In the genomic region with DNA sequence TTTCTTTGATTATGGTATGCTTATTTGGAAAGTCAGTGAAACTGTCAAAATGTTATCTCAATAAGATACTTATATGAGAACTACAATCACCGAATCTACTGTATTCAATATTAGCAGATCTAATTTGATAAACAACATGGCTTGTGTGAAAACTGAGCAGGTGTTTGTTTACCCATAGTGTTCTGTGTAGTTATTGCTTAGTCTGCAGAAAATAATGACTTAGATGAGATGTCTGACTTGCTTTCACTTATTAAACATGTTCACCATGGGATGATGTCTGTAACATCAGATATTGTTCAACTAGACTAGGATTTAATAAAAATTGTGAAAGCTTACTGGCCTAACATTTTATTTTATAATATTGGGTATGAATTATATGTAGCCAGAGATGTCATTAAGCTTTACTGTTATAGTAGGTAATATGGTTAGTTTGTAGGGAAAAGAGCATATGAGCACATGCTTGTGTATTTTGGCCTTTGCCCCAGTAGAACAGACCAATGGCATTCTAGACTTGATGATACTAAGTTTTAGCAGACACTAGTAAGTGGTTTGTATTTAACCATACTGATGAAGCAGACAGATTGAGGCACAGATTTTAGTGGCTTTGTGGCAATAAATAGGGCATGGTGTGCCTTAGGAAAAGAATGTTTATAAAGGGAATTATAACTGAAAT, we compare ENCODE assay signal across 17 cellular contexts. TPM values are rescaled to one million over a fixed set of nuclear protein-coding genes. Genes with fewer than 3 reads are reported as not detected.
DNase-seq lines count a peak whose midpoint lies in the region; ATAC-seq, FAIRE-seq and TF ChIP-seq lines count a peak whose summit lies in the region.
"Had no signal": no experiment of that assay in that cellular context is flagged by ENCODE, and none has a peak within 500 bp of the region (broad histone marks: within the 10 kb centered on the region; RNA-seq: fewer than 3 reads in every experiment).

No MANE protein-coding gene starts in this region.

- peak overlapping the region in 1 of 2 donors; percentile 77 for H3K27ac Mint-ChIP-seq in natural killer cell
- H3K27ac Mint-ChIP-seq in natural killer cell treated with Interleukin-12 subunit alpha and Interleukin-12 subunit beta and Interleukin-15 and Interleukin-18, amount 100 ng/mL, for 72 hours: peak overlapping the region in 1 of 2 donors; percentile 69
- H3K27ac Mint-ChIP-seq in activated T-helper 2 cell treated with anti-CD3 and anti-CD28 coated beads, Interferon-gamma antibody, Interleukin-2, Interleukin-4, amounts not matched to agents 10 μg/mL and 5 μg/mL and 100 μg/mL, durations not matched to agents 14 hours and 24 hours and 36 hours: peak overlapping the region; percentile 9
- H3K27ac Mint-ChIP-seq: H9, neural progenitor cell had no signal

- H3K4me3 Mint-ChIP-seq in natural killer cell: peak overlapping the region; percentile 2
- H3K4me3 Mint-ChIP-seq in natural killer cell treated with Interleukin-12 subunit alpha and Interleukin-12 subunit beta and Interleukin-15 and Interleukin-18, amount 100 ng/mL, for 72 hours: no peak overlapping the region
- H3K4me3 Mint-ChIP-seq in activated T-helper 2 cell treated with anti-CD3 and anti-CD28 coated beads, Interferon-gamma antibody, Interleukin-2, Interleukin-4, amounts not matched to agents 10 μg/mL and 5 μg/mL and 100 μg/mL, durations not matched to agents 14 hours and 24 hours and 36 hours (ENCODE audit: low read depth): no peak overlapping the region
- H3K4me3 Mint-ChIP-seq: H9, neural progenitor cell had no signal

- H3K36me3 Mint-ChIP-seq in natural killer cell: peaks cover 38% of the 10 kb centered on the region
- peaks cover 37% of the 10 kb centered on the region for H3K36me3 Mint-ChIP-seq in natural killer cell treated with Interleukin-12 subunit alpha and Interleukin-12 subunit beta and Interleukin-15 and Interleukin-18, amount 100 ng/mL, for 72 hours
- H3K36me3 Mint-ChIP-seq in activated T-helper 2 cell treated with anti-CD3 and anti-CD28 coated beads, Interferon-gamma antibody, Interleukin-2, Interleukin-4, amounts not matched to agents 10 μg/mL and 5 μg/mL and 100 μg/mL, durations not matched to agents 14 hours and 24 hours and 36 hours (ENCODE audit: low read depth): peaks cover 83% of the 10 kb centered on the region

- H3K4me1 Mint-ChIP-seq in natural killer cell: peaks cover 39 to 47% of the 10 kb centered on the region in 2 donors
- peaks cover 27 to 30% of the 10 kb centered on the region in 2 donors for H3K4me1 Mint-ChIP-seq in natural killer cell treated with Interleukin-12 subunit alpha and Interleukin-12 subunit beta and Interleukin-15 and Interleukin-18, amount 100 ng/mL, for 72 hours (ENCODE audit: low read depth in 2 of 2)
- H3K4me1 Mint-ChIP-seq in activated T-helper 2 cell treated with anti-CD3 and anti-CD28 coated beads, Interferon-gamma antibody, Interleukin-2, Interleukin-4, amounts not matched to agents 10 μg/mL and 5 μg/mL and 100 μg/mL, durations not matched to agents 14 hours and 24 hours and 36 hours (ENCODE audit: low read depth): peaks cover 29% of the 10 kb centered on the region
- H3K4me1 Mint-ChIP-seq: H9, neural progenitor cell had no signal

- TF ChIP-seq CTCF in natural killer cell (IDR thresholded peaks at IDR 0.05): no peak
- TF ChIP-seq CTCF in foreskin fibroblast (IDR thresholded peaks at IDR 0.05; ENCODE audit: low read depth, low read length): no peak

- DNase-seq in natural killer cell: no peak
- DNase-seq in natural killer cell treated with Interleukin-12 subunit alpha and Interleukin-12 subunit beta and Interleukin-15 and Interleukin-18, amount 100 ng/mL, for 72 hours (ENCODE audit: low spot score): no peak
- DNase-seq in activated T-helper 2 cell treated with anti-CD3 and anti-CD28 coated beads, Interferon-gamma antibody, Interleukin-2, Interleukin-4, amounts not matched to agents 10 μg/mL and 5 μg/mL and 100 μg/mL, durations not matched to agents 14 hours and 24 hours and 36 hours (ENCODE audit: low spot score): no peak
- no peak for DNase-seq in foreskin fibroblast
- DNase-seq in NCI-H2171 (lab: John Stamatoyannopoulos, UW): no peak
- no peak for DNase-seq in MV-4-11 (lab: John Stamatoyannopoulos, UW)
- no peak for DNase-seq in stimulated activated CD4-positive, alpha-beta T cell treated with anti-CD3 and anti-CD28 coated beads, Interleukin-4, amount 100 ng/mL, for 4 hours
- DNase-seq: adrenal gland; cortex of kidney; H9; MG63; NCI-H187; retina; stimulated activated CD4-positive, alpha-beta T cell treated with anti-CD3 and anti-CD28 coated beads, Interleukin-15, amount 100 ng/mL, for 24 hours; substantia nigra had no signal

- intact Hi-C loops in natural killer cell (cut with micrococcal nuclease): no loop called here
- intact Hi-C loops in activated T-helper 2 cell treated with anti-CD3 and anti-CD28 coated beads, Interferon-gamma antibody, Interleukin-2, Interleukin-4, amounts not matched to agents 10 μg/mL and 5 μg/mL and 100 μg/mL, durations not matched to agents 14 hours and 24 hours and 36 hours (cut with micrococcal nuclease): no loop called here

- H3K9me3 Mint-ChIP-seq in natural killer cell: no peaks in the 10 kb centered on the region
- no peaks in the 10 kb centered on the region for H3K9me3 Mint-ChIP-seq in natural killer cell treated with Interleukin-12 subunit alpha and Interleukin-12 subunit beta and Interleukin-15 and Interleukin-18, amount 100 ng/mL, for 72 hours
- H3K9me3 Mint-ChIP-seq in activated T-helper 2 cell treated with anti-CD3 and anti-CD28 coated beads, Interferon-gamma antibody, Interleukin-2, Interleukin-4, amounts not matched to agents 10 μg/mL and 5 μg/mL and 100 μg/mL, durations not matched to agents 14 hours and 24 hours and 36 hours: no peaks in the 10 kb centered on the region
- H3K9me3 Mint-ChIP-seq: H9, neural progenitor cell had no signal

- peak; percentile 95 for FAIRE-seq in islet of Langerhans (lab: Jason Lieb, UNC)

- no peak for ATAC-seq in natural killer cell
- no peak for ATAC-seq in natural killer cell treated with Interleukin-12 subunit alpha and Interleukin-12 subunit beta and Interleukin-15 and Interleukin-18, amount 100 ng/mL, for 72 hours

- H3K27me3 Mint-ChIP-seq in natural killer cell (ENCODE audit: low read depth in 2 of 2): no peaks in the 10 kb centered on the region
- H3K27me3 Mint-ChIP-seq in natural killer cell treated with Interleukin-12 subunit alpha and Interleukin-12 subunit beta and Interleukin-15 and Interleukin-18, amount 100 ng/mL, for 72 hours: no peaks in the 10 kb centered on the region
- no peaks in the 10 kb centered on the region for H3K27me3 Mint-ChIP-seq in activated T-helper 2 cell treated with anti-CD3 and anti-CD28 coated beads, Interferon-gamma antibody, Interleukin-2, Interleukin-4, amounts not matched to agents 10 μg/mL and 5 μg/mL and 100 μg/mL, durations not matched to agents 14 hours and 24 hours and 36 hours (ENCODE audit: low read depth)

- H3K4me3 ChIP-seq in foreskin fibroblast (ENCODE audit: low read depth in 1 of 2, low read length in 2 of 2): no peak overlapping the region
- H3K4me3 ChIP-seq: adrenal gland, MG63, neural progenitor cell had no signal

RNA-seq across cellular contexts. Expression of a gene that starts 16.4 kb away (rescaled TPM):
- 100 to 1,000 TPM; 330 to 352 (median 338) TPM for total RNA-seq in natural killer cell
- 100 to 1,000 TPM; 195 to 273 TPM for total RNA-seq in natural killer cell treated with Interleukin-12 subunit alpha and Interleukin-12 subunit beta and Interleukin-15 and Interleukin-18, amount 100 ng/mL, for 72 hours
- 380 and 404 TPM in 2 replicates for total RNA-seq in activated T-helper 2 cell treated with anti-CD3 and anti-CD28 coated beads, Interferon-gamma antibody, Interleukin-2, Interleukin-4, amounts not matched to agents 10 μg/mL and 5 μg/mL and 100 μg/mL, durations not matched to agents 14 hours and 24 hours and 36 hours
